ENCODE assay signal across 27 cellular contexts in genomic region chr6:135842618-135843392, GRCh38.
"Had no signal": no experiment of that assay in that cellular context is flagged by ENCODE, and none has a peak within 500 bp of the region (broad histone marks: within the 10 kb centered on the region; RNA-seq: fewer than 3 reads in every experiment).

No MANE protein-coding gene starts in this region.

- H3K4me1 ChIP-seq: body of pancreas, colonic mucosa, esophagus squamous epithelium, heart right ventricle, left lung, right lobe of liver, tibial nerve had no signal

- H3K27me3 ChIP-seq: body of pancreas, colonic mucosa, esophagus squamous epithelium, heart right ventricle, left lung, neutrophil, ovary, right lobe of liver, tibial nerve had no signal

- DNase-seq: activated CD4-positive, alpha-beta T cell treated with anti-CD3 and anti-CD28 coated beads for 48 hours; activated CD4-positive, alpha-beta T cell treated with anti-CD3 and anti-CD28 coated beads, Interleukin-2, amount 50 U/mL, for 48 hours; activated CD8-positive, alpha-beta memory T cell treated with anti-CD3 and anti-CD28 coated beads for 24 hours; activated effector memory CD4-positive, alpha-beta T cell treated with Interleukin-2 at 50 U/mL for 16 hours; activated naive CD4-positive, alpha-beta T cell treated with Interleukin-2 at 50 U/mL for 16 hours; anterior cingulate cortex; body of pancreas; cerebellar nuclear complex; colonic mucosa; effector CD8-positive, alpha-beta T cell; esophagus squamous epithelium; foreskin melanocyte; heart right ventricle; left lung; mesendoderm; ovary; right lobe of liver; stimulated activated CD4-positive, alpha-beta T cell treated with anti-CD3 and anti-CD28 coated beads, Interleukin-2, amount 100 ng/mL, for 48 hours; stimulated activated naive CD4-positive, alpha-beta T cell treated with Interleukin-2 at 50 U/mL for 16 hours had no signal

- H3K36me3 Mint-ChIP-seq: activated naive CD8-positive, alpha-beta T cell had no signal

- H3K27ac ChIP-seq: body of pancreas, colonic mucosa, epithelial cell of prostate, esophagus squamous epithelium, heart right ventricle, left lung, neutrophil, ovary, right lobe of liver, tibial nerve had no signal

- H3K9me3 ChIP-seq: body of pancreas, colonic mucosa, esophagus squamous epithelium, left lung, neutrophil, ovary, right lobe of liver, tibial nerve had no signal

- H3K4me3 Mint-ChIP-seq: activated naive CD8-positive, alpha-beta T cell; nephron had no signal

- H3K36me3 ChIP-seq: colonic mucosa, esophagus squamous epithelium, heart right ventricle, left lung, neutrophil, ovary, right lobe of liver, tibial nerve had no signal

- ATAC-seq: activated CD4-positive, CD25-positive, alpha-beta regulatory T cell treated with anti-CD3 and anti-CD28 coated beads, Interleukin-2, amount 50 U/mL, for 24 hours; body of pancreas; heart right ventricle; left lung; right lobe of liver had no signal

- H3K4me3 ChIP-seq: body of pancreas, colonic mucosa, esophagus squamous epithelium, heart right ventricle, left lung, lung, ovary, right lobe of liver, tibial nerve had no signal

- H3K27me3 Mint-ChIP-seq: activated naive CD8-positive, alpha-beta T cell had no signal

- H3K27ac Mint-ChIP-seq: activated naive CD8-positive, alpha-beta T cell; nephron; progenitor cell of endocrine pancreas had no signal
